Comparison of ENCODE assay signal across 1 cellular context in the genomic region with DNA sequence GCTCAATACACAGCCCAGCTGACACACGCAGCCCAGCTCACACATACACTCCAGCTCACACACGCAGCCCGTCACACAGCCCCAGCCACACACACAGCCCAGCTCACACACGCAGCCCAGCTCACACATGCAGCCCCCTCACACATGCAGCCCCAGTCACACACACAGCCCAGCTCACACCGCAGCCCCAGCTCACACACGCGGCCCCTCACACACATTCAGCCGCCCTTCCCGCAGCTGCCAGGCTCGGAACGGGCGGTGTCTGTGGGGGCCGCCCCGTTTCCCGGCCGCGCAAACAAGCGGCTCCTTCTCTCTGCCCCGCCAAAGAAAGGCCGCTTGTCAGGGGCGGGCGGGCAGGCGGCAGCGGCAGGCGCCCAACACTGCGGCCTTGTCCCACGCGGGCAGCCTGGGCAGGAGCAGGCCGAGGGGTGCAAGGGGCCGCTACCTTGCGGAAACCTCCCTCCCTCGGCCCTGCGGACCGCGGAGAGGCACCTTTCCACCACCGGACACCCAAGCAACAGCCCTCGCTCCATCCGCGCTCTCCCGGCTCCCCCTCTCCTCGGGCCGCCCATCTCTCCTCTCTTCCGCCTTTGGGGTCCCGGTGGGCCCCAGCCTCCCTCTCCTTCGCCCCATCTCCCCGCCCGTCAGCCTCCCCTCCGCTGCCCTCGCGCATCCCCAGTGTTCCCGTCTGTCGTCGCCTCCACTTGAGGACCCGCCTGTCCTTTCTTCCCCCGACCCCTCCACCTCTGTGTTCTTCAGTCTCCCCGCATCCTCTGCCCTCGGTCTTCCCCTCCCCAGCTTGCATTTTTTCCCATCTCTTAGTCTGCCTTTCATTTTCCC.
TF ChIP-seq lines count a peak whose summit lies in the region.

No MANE protein-coding gene starts in this region.

TF ChIP-seq in HCT116, 20 proteins besides CTCF, POLR2A, EP300 and RAD21 (continued from another document):
- TF ChIP-seq REST (IDR thresholded peaks at IDR 0.05; ENCODE audit: low read depth): no peak
